Comparison of ENCODE assay signal across 23 cellular contexts in the genomic region with DNA sequence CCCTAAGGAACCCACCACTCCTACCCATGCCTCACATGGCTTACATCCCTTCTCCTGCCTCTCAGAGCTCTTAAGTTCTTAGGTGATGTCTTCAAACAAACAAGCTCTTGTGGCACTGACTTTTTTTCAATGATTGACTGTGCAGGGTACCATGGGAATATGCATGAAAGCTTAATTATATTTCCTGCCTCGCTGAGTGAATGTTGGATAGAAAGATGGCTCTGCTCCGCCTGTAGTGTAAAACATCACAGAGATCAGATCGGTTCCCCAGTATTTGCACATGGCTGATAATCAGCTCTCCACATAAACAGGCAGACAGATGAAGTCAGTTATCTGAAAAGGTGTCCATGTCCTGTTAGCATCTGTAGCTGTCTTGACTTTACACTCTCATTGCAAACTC.
A peak's percentile ranks its signal among the peaks of the same experiment; 100 is the strongest.
DNase-seq lines count a peak whose midpoint lies in the region; ATAC-seq, FAIRE-seq and TF ChIP-seq lines count a peak whose summit lies in the region.
"Had no signal": no experiment of that assay in that cellular context is flagged by ENCODE, and none has a peak within 500 bp of the region (broad histone marks: within the 10 kb centered on the region; RNA-seq: fewer than 3 reads in every experiment).

No MANE protein-coding gene starts in this region.

- H3K9ac ChIP-seq in H1 (replicated peaks in 1 of 4; ENCODE audit: extremely low read depth in 1 of 4, low read depth in 3 of 4, low read length in 3 of 4) = no peak overlapping the region
- H3K9ac ChIP-seq: BLaER1 treated with 17β-estradiol and CSF1 and Interleukin-3, amounts not matched to agents 10 nM and 100 nM had no signal

- WGBS in H1 (ENCODE audit: extremely low coverage in 1 of 2, insufficient coverage in 1 of 2, insufficient read length in 1 of 2, insufficient replicate concordance in 2 of 2, low coverage in 1 of 2, low lambda C conversion rate in 2 of 2, missing lambda C conversion rate in 1 of 2), 2 experiments = 97% methylated on average over 3 of the region's 3 CpGs; no CpG with 5 or more reads in 1 of the 2 experiments
- 59 to 70% methylated on average over 3 of the region's 3 CpGs for WGBS in upper lobe of left lung, 2 donors

- no peak overlapping the region for H3K4me3 ChIP-seq in H1 (ENCODE audit: extremely low read depth in 1 of 4, insufficient read depth in 2 of 4, low read depth in 3 of 4, low read length in 4 of 4)
- no peak overlapping the region for H3K4me3 ChIP-seq in upper lobe of left lung
- H3K4me3 ChIP-seq: A549; BLaER1 treated with 17β-estradiol and CSF1 and Interleukin-3, amounts not matched to agents 10 nM and 100 nM had no signal

- H2BK15ac ChIP-seq in H1 (ENCODE audit: low read length) = no peak overlapping the region

- no peak overlapping the region for H2AK5ac ChIP-seq in H1 (ENCODE audit: low read depth, low read length)

- H3K9me3 ChIP-seq in H1 (ENCODE audit: insufficient read depth in 2 of 2, low read depth in 1 of 2, low read length in 1 of 2) = no peaks in the 10 kb centered on the region
- no peaks in the 10 kb centered on the region for H3K9me3 ChIP-seq in upper lobe of left lung
- H3K9me3 ChIP-seq: A549; BLaER1 treated with 17β-estradiol and CSF1 and Interleukin-3, amounts not matched to agents 10 nM and 100 nM; Caco-2 had no signal

- H3K23me2 ChIP-seq in H1 (ENCODE audit: low read depth, low read length) = no peaks in the 10 kb centered on the region

- H3K56ac ChIP-seq in H1 (replicated peaks; ENCODE audit: insufficient read length, low read depth, low read length) = no peak overlapping the region

- TF ChIP-seq EP300 in H1 (IDR thresholded peaks at IDR 0.05; ENCODE audit: borderline replicate concordance in 1 of 2, low read depth in 2 of 2, low read length in 2 of 2) = no peak
- no peak for TF ChIP-seq EP300 in upper lobe of left lung (IDR thresholded peaks at IDR 0.05)

- no peak overlapping the region for H2BK120ac ChIP-seq in H1 (replicated peaks; ENCODE audit: low read depth, low read length)

- H3K4ac ChIP-seq in H1 (replicated peaks; ENCODE audit: insufficient read length, low read depth, low read length) = no peak overlapping the region

- CTCF ChIA-PET in H1 (lab: Charles Lee; ENCODE audit: partially characterized antibody) = interaction anchor here (0.6 kb wide), 1 partner anchor 189 kb away, joined by 3 read pairs; no protein-coding TSS in a partner anchor

- H3K4me2 ChIP-seq in H1 (ENCODE audit: insufficient read depth in 1 of 2, low read depth in 2 of 2, low read length in 2 of 2) = no peak overlapping the region
- H3K4me2 ChIP-seq: A549; BLaER1 treated with 17β-estradiol and CSF1 and Interleukin-3, amounts not matched to agents 10 nM and 100 nM had no signal

- no peak for FAIRE-seq in H1 (lab: Jason Lieb, UNC)
- FAIRE-seq: A549, D721Med, G401.6, GM12891, GM19239 had no signal

- H2BK20ac ChIP-seq in H1 (ENCODE audit: low read length) = no peak overlapping the region

- no peaks in the 10 kb centered on the region for H3K36me3 ChIP-seq in H1 (ENCODE audit: control insufficient read depth in 2 of 4, insufficient read depth in 4 of 4, low read length in 3 of 4)
- no peaks in the 10 kb centered on the region for H3K36me3 ChIP-seq in upper lobe of left lung
- H3K36me3 ChIP-seq: BLaER1 treated with 17β-estradiol and CSF1 and Interleukin-3, amounts not matched to agents 10 nM and 100 nM had no signal

- 0 out of 2 replicates have a peak overlapping the region, but pooled peaks have one; percentile 53 for H2AFZ ChIP-seq in H1 (ENCODE audit: low read length)

- H3K27me3 ChIP-seq in H1 (replicated peaks in 1 of 4; ENCODE audit: control insufficient read depth in 3 of 4, extremely low read depth in 1 of 4, insufficient read depth in 3 of 4, low read length in 3 of 4) (no peaks in the 10 kb centered on the region), upper lobe of left lung (no peaks in the 10 kb centered on the region)
- H3K27me3 ChIP-seq: BLaER1 treated with 17β-estradiol and CSF1 and Interleukin-3, amounts not matched to agents 10 nM and 100 nM had no signal

- no peaks in the 10 kb centered on the region for H3K4me1 ChIP-seq in H1 (replicated peaks in 1 of 4; ENCODE audit: control insufficient read depth in 3 of 4, insufficient read depth in 4 of 4, low read length in 3 of 4)
- H3K4me1 ChIP-seq in upper lobe of left lung = no peaks in the 10 kb centered on the region
- H3K4me1 ChIP-seq: A549; BLaER1 treated with 17β-estradiol and CSF1 and Interleukin-3, amounts not matched to agents 10 nM and 100 nM; Caco-2 had no signal

- H2BK12ac ChIP-seq in H1 (ENCODE audit: low read depth, low read length) = no peak overlapping the region

- no peak overlapping the region for H4K8ac ChIP-seq in H1 (ENCODE audit: extremely low read depth, insufficient read depth, low read length)

- no peaks in the 10 kb centered on the region for H3K79me1 ChIP-seq in H1 (ENCODE audit: low read depth, low read length)

- no peak for TF ChIP-seq RAD21 in H1 (IDR thresholded peaks at IDR 0.05 in 1 of 2, conservative IDR thresholded peaks at IDR 0.05 in 1 of 2; ENCODE audit: low read depth in 2 of 2, low read length in 2 of 2)

- H4K5ac ChIP-seq in H1 (ENCODE audit: insufficient read length, low read depth, low read length) = no peak overlapping the region

- TF ChIP-seq POLR2A in H1 (IDR thresholded peaks at IDR 0.05; ENCODE audit: control extremely low read depth in 1 of 2, low read depth in 2 of 2, low read length in 2 of 2) (no peak), upper lobe of left lung (IDR thresholded peaks at IDR 0.05) (no peak)

- H3K23ac ChIP-seq in H1 (ENCODE audit: insufficient read length) = no peak overlapping the region

- H4K91ac ChIP-seq in H1 (replicated peaks; ENCODE audit: insufficient read length, low read length) = no peak overlapping the region

- no peak overlapping the region for H3K14ac ChIP-seq in H1 (ENCODE audit: insufficient read length)

- no peak overlapping the region for H3K18ac ChIP-seq in H1 (ENCODE audit: extremely low read depth, low read length)

- POLR2A ChIA-PET in H1 (lab: Charles Lee; ENCODE audit: partially characterized antibody) = no interaction called here

- no peak for ATAC-seq in upper lobe of left lung (ENCODE audit: low FRiP score in 2 of 2)
- ATAC-seq: A549; CD8-positive, alpha-beta T cell had no signal

- H3K27ac ChIP-seq in H1 (ENCODE audit: low read depth, low read length) (no peak overlapping the region), upper lobe of left lung (no peak overlapping the region)
- H3K27ac ChIP-seq: 22Rv1; A549; BLaER1 treated with 17β-estradiol and CSF1 and Interleukin-3, amounts not matched to agents 10 nM and 100 nM; C4-2B had no signal

- no peaks in the 10 kb centered on the region for H4K20me1 ChIP-seq in H1 (replicated peaks in 1 of 2; ENCODE audit: control insufficient read depth in 1 of 2, insufficient read depth in 2 of 2, low read length in 2 of 2)
- H4K20me1 ChIP-seq: BLaER1 treated with 17β-estradiol and CSF1 and Interleukin-3, amounts not matched to agents 10 nM and 100 nM had no signal

- no peak overlapping the region for H2BK5ac ChIP-seq in H1 (ENCODE audit: low read depth, low read length)

- no peak for TF ChIP-seq CTCF in H1 (IDR thresholded peaks at IDR 0.05; ENCODE audit: control extremely low read depth in 1 of 3, insufficient read depth in 1 of 3, low read depth in 1 of 3, low read length in 3 of 3)
- TF ChIP-seq CTCF in upper lobe of left lung (IDR thresholded peaks at IDR 0.05) = no peak

- DNase-seq in NCI-H82 (lab: John Stamatoyannopoulos, UW) = peak; percentile 28
- no peak for DNase-seq in NCI-H82 treated with DMSO at 0.1 percent for 48 hours (lab: John Stamatoyannopoulos, UW; ENCODE audit: unreplicated experiment)
- peak; percentile 47 for DNase-seq in NCI-H2171 treated with DMSO at 0.1 percent for 48 hours (lab: John Stamatoyannopoulos, UW)
- no peak for DNase-seq in H1 (ENCODE audit: low read depth in 1 of 2, low spot score in 2 of 2)
- DNase-seq in retina = peak; percentile 27
- no peak for DNase-seq in NCI-H2107 treated with DMSO at 0.1 percent for 48 hours (lab: John Stamatoyannopoulos, UW; ENCODE audit: unreplicated experiment)
- no peak for DNase-seq in hypothalamus (lab: John Stamatoyannopoulos, UW)
- no peak for DNase-seq in upper lobe of left lung
- DNase-seq: AML-193; Caco-2; Calu3; CD4-positive, alpha-beta T cell; CD8-positive, alpha-beta T cell; DMS79 treated with DMSO at 0.1 percent for 48 hours; GF-D8 had no signal

- no peaks in the 10 kb centered on the region for H3K79me2 ChIP-seq in H1 (ENCODE audit: control insufficient read depth in 1 of 2, insufficient read depth in 2 of 2, low read length in 2 of 2)

TF ChIP-seq in H1, 55 proteins besides CTCF, POLR2A, EP300 and RAD21:
- TF ChIP-seq JUND (IDR thresholded peaks at IDR 0.05; ENCODE audit: low read length) (no peak), SRF (IDR thresholded peaks at IDR 0.05; ENCODE audit: low read depth, low read length) (no peak), SIX5 (IDR thresholded peaks at IDR 0.05; ENCODE audit: low read depth, low read length) (no peak), MAFK (IDR thresholded peaks at IDR 0.05; ENCODE audit: low read depth, low read length) (no peak), CTBP2 (IDR thresholded peaks at IDR 0.05; ENCODE audit: borderline replicate concordance, insufficient read depth, insufficient read length, low read length) (no peak)
- TF ChIP-seq, protein P1, sequence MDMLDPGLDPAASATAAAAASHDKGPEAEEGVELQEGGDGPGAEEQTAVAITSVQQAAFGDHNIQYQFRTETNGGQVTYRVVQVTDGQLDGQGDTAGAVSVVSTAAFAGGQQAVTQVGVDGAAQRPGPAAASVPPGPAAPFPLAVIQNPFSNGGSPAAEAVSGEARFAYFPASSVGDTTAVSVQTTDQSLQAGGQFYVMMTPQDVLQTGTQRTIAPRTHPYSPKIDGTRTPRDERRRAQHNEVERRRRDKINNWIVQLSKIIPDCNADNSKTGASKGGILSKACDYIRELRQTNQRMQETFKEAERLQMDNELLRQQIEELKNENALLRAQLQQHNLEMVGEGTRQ (IDR thresholded peaks at IDR 0.05; ENCODE audit: low read length) = no peak

Comparison
In these comparisons a context has a peak if more than half of its experiments do, and no peak if none do; other contexts are left out.
1. DNase-seq: peak in NCI-H82 (single experiment), NCI-H2171 treated with DMSO at 0.1 percent for 48 hours (single experiment) and retina (single experiment); none in NCI-H82 treated with DMSO at 0.1 percent for 48 hours (single experiment), H1 (0 of 2), NCI-H2107 treated with DMSO at 0.1 percent for 48 hours (single experiment), hypothalamus (0 of 51) and upper lobe of left lung (0 of 2).